Comparison of ENCODE assay signal across 1 cellular context in the genomic region with DNA sequence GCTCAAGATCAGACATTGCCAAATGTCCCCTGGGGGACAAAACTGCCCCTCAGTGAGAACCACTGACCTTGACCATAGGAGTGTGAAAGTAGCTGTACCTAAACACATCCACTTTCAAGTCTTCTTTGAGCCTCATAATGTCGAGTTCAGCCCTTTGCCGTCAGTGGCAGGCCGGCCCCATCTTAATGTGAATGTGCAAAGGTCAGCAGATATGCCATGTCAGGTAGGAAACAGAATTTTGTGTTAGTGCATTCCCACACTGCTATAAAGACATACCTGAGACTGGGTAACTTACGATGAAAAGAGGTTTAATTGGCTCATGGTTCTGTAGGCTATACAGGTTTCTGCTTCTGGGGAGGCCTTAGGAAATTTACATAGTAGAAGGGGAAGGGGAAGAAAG.
TF ChIP-seq lines count a peak whose summit lies in the region.

No MANE protein-coding gene starts in this region.

TF ChIP-seq in HepG2, 621 proteins besides CTCF, POLR2A, EP300 and RAD21 (continued from another document):
- TF ChIP-seq, protein P1, sequence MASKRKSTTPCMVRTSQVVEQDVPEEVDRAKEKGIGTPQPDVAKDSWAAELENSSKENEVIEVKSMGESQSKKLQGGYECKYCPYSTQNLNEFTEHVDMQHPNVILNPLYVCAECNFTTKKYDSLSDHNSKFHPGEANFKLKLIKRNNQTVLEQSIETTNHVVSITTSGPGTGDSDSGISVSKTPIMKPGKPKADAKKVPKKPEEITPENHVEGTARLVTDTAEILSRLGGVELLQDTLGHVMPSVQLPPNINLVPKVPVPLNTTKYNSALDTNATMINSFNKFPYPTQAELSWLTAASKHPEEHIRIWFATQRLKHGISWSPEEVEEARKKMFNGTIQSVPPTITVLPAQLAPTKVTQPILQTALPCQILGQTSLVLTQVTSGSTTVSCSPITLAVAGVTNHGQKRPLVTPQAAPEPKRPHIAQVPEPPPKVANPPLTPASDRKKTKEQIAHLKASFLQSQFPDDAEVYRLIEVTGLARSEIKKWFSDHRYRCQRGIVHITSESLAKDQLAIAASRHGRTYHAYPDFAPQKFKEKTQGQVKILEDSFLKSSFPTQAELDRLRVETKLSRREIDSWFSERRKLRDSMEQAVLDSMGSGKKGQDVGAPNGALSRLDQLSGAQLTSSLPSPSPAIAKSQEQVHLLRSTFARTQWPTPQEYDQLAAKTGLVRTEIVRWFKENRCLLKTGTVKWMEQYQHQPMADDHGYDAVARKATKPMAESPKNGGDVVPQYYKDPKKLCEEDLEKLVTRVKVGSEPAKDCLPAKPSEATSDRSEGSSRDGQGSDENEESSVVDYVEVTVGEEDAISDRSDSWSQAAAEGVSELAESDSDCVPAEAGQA (IDR thresholded peaks at IDR 0.05; ENCODE audit: low read depth): no peak
- TF ChIP-seq, protein P1 (CRISPR knock-in tag; IDR thresholded peaks at IDR 0.05; ENCODE audit: borderline replicate concordance): no peak
TF ChIP-seq in HepG2: peak in this region for 2.
